Comparison of ENCODE assay signal across 1 cellular context in genomic region chr6:88709819-88710246, GRCh38.
TF ChIP-seq lines count a peak whose summit lies in the region.

No MANE protein-coding gene starts in this region.

TF ChIP-seq in HepG2, 621 proteins besides CTCF, POLR2A, EP300 and RAD21 (continued from another document and continues in another):
- TF ChIP-seq HOXA9 (CRISPR knock-in tag; IDR thresholded peaks at IDR 0.05; ENCODE audit: borderline replicate concordance), result no peak
- TF ChIP-seq HMG20B (CRISPR knock-in tag; conservative IDR thresholded peaks at IDR 0.05), result no peak
- no peak for TF ChIP-seq ZNF570 (CRISPR knock-in tag; IDR thresholded peaks at IDR 0.05; ENCODE audit: borderline replicate concordance)
- no peak for TF ChIP-seq ZNF431 (CRISPR knock-in tag; IDR thresholded peaks at IDR 0.05; ENCODE audit: borderline replicate concordance, low read depth)
- TF ChIP-seq NFKBIZ (CRISPR knock-in tag; IDR thresholded peaks at IDR 0.05), result peak; percentile 50; the same call in 1 of the 2 replicates
- no peak for TF ChIP-seq HOXD1 (CRISPR knock-in tag; IDR thresholded peaks at IDR 0.05)
- no peak for TF ChIP-seq ATF7 (IDR thresholded peaks at IDR 0.05)
- no peak for TF ChIP-seq ATF7 (CRISPR knock-in tag; IDR thresholded peaks at IDR 0.05)
- TF ChIP-seq HNRNPH1 (optimal IDR thresholded peaks at IDR 0.05; ENCODE audit: low read depth, low read length), result no peak
- no peak for TF ChIP-seq KLF12 (CRISPR knock-in tag; IDR thresholded peaks at IDR 0.05; ENCODE audit: borderline replicate concordance)
- peak; percentile 99; the same call in 1 of the 2 replicates for TF ChIP-seq ZBTB20 (CRISPR knock-in tag; IDR thresholded peaks at IDR 0.05; ENCODE audit: borderline replicate concordance, low read depth)
- no peak for TF ChIP-seq CERS6 (CRISPR knock-in tag; IDR thresholded peaks at IDR 0.05)
- 0 out of 2 replicates have a peak, but pooled peaks have one; percentile 57 for TF ChIP-seq ZNF24 (IDR thresholded peaks at IDR 0.05)
- no peak for TF ChIP-seq ZNF138 (CRISPR knock-in tag; IDR thresholded peaks at IDR 0.05; ENCODE audit: low read depth)
- no peak for TF ChIP-seq MBNL3 (CRISPR knock-in tag; conservative IDR thresholded peaks at IDR 0.05)
- no peak for TF ChIP-seq ZNF761 (CRISPR knock-in tag; conservative IDR thresholded peaks at IDR 0.05)
- no peak for TF ChIP-seq CCAR2 (optimal IDR thresholded peaks at IDR 0.05; ENCODE audit: low read depth, low read length)
- TF ChIP-seq MAF1 (CRISPR knock-in tag; IDR thresholded peaks at IDR 0.05; ENCODE audit: borderline replicate concordance), result no peak
- no peak; the same call in 1 of the 2 replicates for TF ChIP-seq CBX5 (CRISPR knock-in tag; IDR thresholded peaks at IDR 0.05; ENCODE audit: borderline replicate concordance)
- no peak for TF ChIP-seq ZNF251 (CRISPR knock-in tag; IDR thresholded peaks at IDR 0.05)
- no peak for TF ChIP-seq NONO (IDR thresholded peaks at IDR 0.05)
- no peak; the same call in 1 of the 2 replicates for TF ChIP-seq NONO (CRISPR knock-in tag; conservative IDR thresholded peaks at IDR 0.05)
- TF ChIP-seq MAX (IDR thresholded peaks at IDR 0.05), result no peak
- no peak for TF ChIP-seq SALL2 (CRISPR knock-in tag; IDR thresholded peaks at IDR 0.05)
- peak; percentile 26 for TF ChIP-seq SKI (IDR thresholded peaks at IDR 0.05; ENCODE audit: partially characterized antibody)
- no peak for TF ChIP-seq HINFP (CRISPR knock-in tag; IDR thresholded peaks at IDR 0.05; ENCODE audit: low read depth)
- TF ChIP-seq FOXO4 (CRISPR knock-in tag; conservative IDR thresholded peaks at IDR 0.05), result no peak
- TF ChIP-seq NCOA1 (CRISPR knock-in tag; IDR thresholded peaks at IDR 0.05), result no peak
- TF ChIP-seq SPEN (CRISPR knock-in tag; IDR thresholded peaks at IDR 0.05; ENCODE audit: low read depth), result no peak
- no peak for TF ChIP-seq MYNN (CRISPR knock-in tag; IDR thresholded peaks at IDR 0.05; ENCODE audit: low read depth)
- no peak for TF ChIP-seq MXD3 (CRISPR knock-in tag; IDR thresholded peaks at IDR 0.05)
- TF ChIP-seq ZC3H13 (CRISPR knock-in tag; IDR thresholded peaks at IDR 0.05), result no peak
- 0 out of 2 replicates have a peak, but pooled peaks have one; percentile 33 for TF ChIP-seq ATF1 (CRISPR knock-in tag; IDR thresholded peaks at IDR 0.05)
- no peak for TF ChIP-seq ZFYVE20 (CRISPR knock-in tag; IDR thresholded peaks at IDR 0.05; ENCODE audit: borderline replicate concordance, low read depth)
- TF ChIP-seq ERF (CRISPR knock-in tag; IDR thresholded peaks at IDR 0.05), result peak; percentile 76; the same call in 1 of the 2 replicates
- TF ChIP-seq E2F1 (CRISPR knock-in tag; IDR thresholded peaks at IDR 0.05), result no peak
- peak; percentile 70 for TF ChIP-seq RXRB (CRISPR knock-in tag; IDR thresholded peaks at IDR 0.05; ENCODE audit: borderline replicate concordance)
- TF ChIP-seq ZNF274 (CRISPR knock-in tag; IDR thresholded peaks at IDR 0.05), result no peak
- no peak for TF ChIP-seq ZNF589 (CRISPR knock-in tag; conservative IDR thresholded peaks at IDR 0.05)
- TF ChIP-seq DR1 (CRISPR knock-in tag; IDR thresholded peaks at IDR 0.05), result no peak
- no peak for TF ChIP-seq ZFP62 (CRISPR knock-in tag; IDR thresholded peaks at IDR 0.05)
- TF ChIP-seq PAF1 (CRISPR knock-in tag; IDR thresholded peaks at IDR 0.05), result no peak
- no peak for TF ChIP-seq ZNF569 (CRISPR knock-in tag; IDR thresholded peaks at IDR 0.05; ENCODE audit: borderline replicate concordance)
- no peak for TF ChIP-seq ZKSCAN5 (CRISPR knock-in tag; IDR thresholded peaks at IDR 0.05)
- TF ChIP-seq KDM1A (CRISPR knock-in tag; IDR thresholded peaks at IDR 0.05), result peak; percentile 73; the same call in 1 of the 2 replicates
- no peak for TF ChIP-seq ZNF547 (CRISPR knock-in tag; IDR thresholded peaks at IDR 0.05)
- TF ChIP-seq ZFP82 (CRISPR knock-in tag; IDR thresholded peaks at IDR 0.05; ENCODE audit: borderline replicate concordance), result no peak
- TF ChIP-seq SRY (CRISPR knock-in tag; IDR thresholded peaks at IDR 0.05), result no peak
- no peak for TF ChIP-seq AKNA (CRISPR knock-in tag; IDR thresholded peaks at IDR 0.05; ENCODE audit: borderline replicate concordance)
- no peak for TF ChIP-seq DZIP1 (CRISPR knock-in tag; IDR thresholded peaks at IDR 0.05)
- TF ChIP-seq POLR2AphosphoS2 (IDR thresholded peaks at IDR 0.05; ENCODE audit: low read depth, low read length), result no peak
- TF ChIP-seq NFYB (CRISPR knock-in tag; IDR thresholded peaks at IDR 0.05), result no peak
- no peak for TF ChIP-seq ZMAT3 (CRISPR knock-in tag; conservative IDR thresholded peaks at IDR 0.05)
- peak; percentile 82 for TF ChIP-seq SOX5 (CRISPR knock-in tag; IDR thresholded peaks at IDR 0.05; ENCODE audit: borderline replicate concordance)
- TF ChIP-seq MZF1 (CRISPR knock-in tag; IDR thresholded peaks at IDR 0.05; ENCODE audit: borderline replicate concordance), result no peak
- TF ChIP-seq TCF7 (IDR thresholded peaks at IDR 0.05; ENCODE audit: low read depth), result peak; percentile 62; the same call in 1 of the 2 replicates
- no peak for TF ChIP-seq MAFF (IDR thresholded peaks at IDR 0.05; ENCODE audit: low read depth, low read length)
- no peak for TF ChIP-seq ZNF234 (CRISPR knock-in tag; conservative IDR thresholded peaks at IDR 0.05)
- TF ChIP-seq RNF219 (CRISPR knock-in tag; IDR thresholded peaks at IDR 0.05), result no peak
- no peak for TF ChIP-seq ELF4 (CRISPR knock-in tag; IDR thresholded peaks at IDR 0.05; ENCODE audit: borderline replicate concordance)
